In the genomic region with DNA sequence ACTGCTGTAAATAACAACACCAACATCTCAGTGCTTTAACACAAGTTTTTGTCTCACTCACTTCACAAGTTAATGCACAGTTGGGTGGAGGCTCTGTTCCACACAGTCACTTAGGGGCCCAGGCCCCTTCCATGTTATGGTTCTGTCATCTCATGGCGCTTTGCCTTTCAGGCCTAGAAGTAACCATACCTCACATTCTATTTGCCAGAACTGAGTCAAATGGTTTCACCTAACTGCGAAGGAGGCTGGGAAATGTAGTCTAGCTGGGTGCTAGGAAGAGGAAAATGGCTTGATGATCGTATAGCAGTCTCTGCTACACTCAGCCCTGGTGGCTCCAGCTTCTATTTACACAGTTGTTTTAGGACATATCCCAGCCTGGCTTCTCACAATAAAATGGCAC, we compare ENCODE assay signal across 19 cellular contexts. TPM values are rescaled to one million over a fixed set of nuclear protein-coding genes. Genes with fewer than 3 reads are reported as not detected.
A peak's percentile ranks its signal among the peaks of the same experiment; 100 is the strongest.
DNase-seq lines count a peak whose midpoint lies in the region; ATAC-seq lines count a peak whose summit lies in the region.
"Had no signal": no experiment of that assay in that cellular context is flagged by ENCODE, and none has a peak within 500 bp of the region (broad histone marks: within the 10 kb centered on the region; RNA-seq: fewer than 3 reads in every experiment).

No MANE protein-coding gene starts in this region.

- no peaks in the 10 kb centered on the region for H3K36me3 Mint-ChIP-seq in activated naive CD8-positive, alpha-beta T cell treated with anti-CD3 and anti-CD28 coated beads, Interleukin-2, amount 10 ng/mL, durations not matched to agents 7 days and 5 days
- H3K36me3 Mint-ChIP-seq in activated naive CD8-positive, alpha-beta T cell treated with anti-CD3 and anti-CD28 coated beads for 36 hours: no peaks in the 10 kb centered on the region
- H3K36me3 Mint-ChIP-seq: CD4-positive, alpha-beta memory T cell had no signal

- no peaks in the 10 kb centered on the region for H3K9me3 Mint-ChIP-seq in activated naive CD8-positive, alpha-beta T cell treated with anti-CD3 and anti-CD28 coated beads, Interleukin-2, amount 10 ng/mL, durations not matched to agents 7 days and 5 days
- no peaks in the 10 kb centered on the region for H3K9me3 Mint-ChIP-seq in activated naive CD8-positive, alpha-beta T cell treated with anti-CD3 and anti-CD28 coated beads for 36 hours
- H3K9me3 Mint-ChIP-seq: CD4-positive, alpha-beta memory T cell had no signal

- no peak for DNase-seq in activated naive CD8-positive, alpha-beta T cell treated with anti-CD3 and anti-CD28 coated beads, Interleukin-2, amount 10 ng/mL, durations not matched to agents 7 days and 5 days
- no peak for DNase-seq in activated naive CD8-positive, alpha-beta T cell treated with anti-CD3 and anti-CD28 coated beads for 36 hours
- peak; percentile 26 for DNase-seq in SK-MEL-5 (ENCODE audit: low read depth, low spot score)
- DNase-seq in iPS-NIHi11 (ENCODE audit: low spot score): peak; percentile 37
- peak; percentile 36 for DNase-seq in ureter (ENCODE audit: low spot score)
- no peak for DNase-seq in NCI-H1092 treated with DMSO at 0.1 percent for 48 hours (lab: John Stamatoyannopoulos, UW)
- no peak for DNase-seq in sciatic nerve (ENCODE audit: low spot score)
- DNase-seq: activated gamma-delta T cell; CD4-positive, alpha-beta memory T cell; DND-41; gastrocnemius medialis; NCI-H1436; NCI-H2171; NCI-H748 treated with DMSO at 0.1 percent for 48 hours; stimulated activated CD4-positive, alpha-beta T cell treated with anti-CD3 and anti-CD28 coated beads, Interleukin-12 subunit alpha, Interleukin-12 subunit beta, amount 100 ng/mL, for 4 hours; T-helper 17 cell; WERI-Rb-1 had no signal

- in situ Hi-C loops in SK-MEL-5 (cut with HindIII; ENCODE audit: low pct_unique_long_range_greater_than_20kb, low sequenced_read_pairs): no loop called here

- ATAC-seq in activated naive CD8-positive, alpha-beta T cell treated with anti-CD3 and anti-CD28 coated beads, Interleukin-2, amount 10 ng/mL, durations not matched to agents 7 days and 5 days (ENCODE audit: low read depth): peak; percentile 61
- ATAC-seq in HG02884 (IDR thresholded peaks at IDR 0.05; ENCODE audit: unreplicated experiment) (no peak), sciatic nerve (no peak)
- ATAC-seq: esophagus mucosa, gastrocnemius medialis, T-helper 17 cell had no signal

- POLR2A ChIA-PET in activated naive CD8-positive, alpha-beta T cell treated with anti-CD3 and anti-CD28 coated beads, Interleukin-2, amount 10 ng/mL, durations not matched to agents 7 days and 5 days (lab: Charles Lee): no interaction called here

- intact Hi-C loops in sciatic nerve (cut with DNase I): loop anchor here (10.0 kb wide), 1 partner anchor 191 kb away; no protein-coding TSS in a partner anchor

- H3K4me1 Mint-ChIP-seq in activated naive CD8-positive, alpha-beta T cell treated with anti-CD3 and anti-CD28 coated beads, Interleukin-2, amount 10 ng/mL, durations not matched to agents 7 days and 5 days: peaks cover 13% of the 10 kb centered on the region
- H3K4me1 Mint-ChIP-seq in activated naive CD8-positive, alpha-beta T cell treated with anti-CD3 and anti-CD28 coated beads for 36 hours: peaks cover 4% of the 10 kb centered on the region

- no peak overlapping the region for H3K4me3 Mint-ChIP-seq in activated naive CD8-positive, alpha-beta T cell treated with anti-CD3 and anti-CD28 coated beads, Interleukin-2, amount 10 ng/mL, durations not matched to agents 7 days and 5 days
- no peak overlapping the region for H3K4me3 Mint-ChIP-seq in activated naive CD8-positive, alpha-beta T cell treated with anti-CD3 and anti-CD28 coated beads for 36 hours
- H3K4me3 Mint-ChIP-seq: CD4-positive, alpha-beta memory T cell; T-helper 17 cell had no signal

- H3K27ac Mint-ChIP-seq in activated naive CD8-positive, alpha-beta T cell treated with anti-CD3 and anti-CD28 coated beads, Interleukin-2, amount 10 ng/mL, durations not matched to agents 7 days and 5 days: no peak overlapping the region
- no peak overlapping the region for H3K27ac Mint-ChIP-seq in activated naive CD8-positive, alpha-beta T cell treated with anti-CD3 and anti-CD28 coated beads for 36 hours
- H3K27ac Mint-ChIP-seq: T-helper 17 cell had no signal

- H3K27me3 Mint-ChIP-seq in activated naive CD8-positive, alpha-beta T cell treated with anti-CD3 and anti-CD28 coated beads, Interleukin-2, amount 10 ng/mL, durations not matched to agents 7 days and 5 days: peaks cover 6% of the 10 kb centered on the region
- H3K27me3 Mint-ChIP-seq in activated naive CD8-positive, alpha-beta T cell treated with anti-CD3 and anti-CD28 coated beads for 36 hours: no peaks in the 10 kb centered on the region
- H3K27me3 Mint-ChIP-seq: CD4-positive, alpha-beta memory T cell had no signal

RNA-seq across cellular contexts. Expression of a gene that starts 23.1 kb away (rescaled TPM):
- total RNA-seq in activated naive CD8-positive, alpha-beta T cell treated with anti-CD3 and anti-CD28 coated beads, Interleukin-2, amount 10 ng/mL, durations not matched to agents 7 days and 5 days: 10 to 100 TPM; 33.5 to 34.1 TPM
- 1 to 10 TPM; 7.9 to 9.5 TPM for total RNA-seq in activated naive CD8-positive, alpha-beta T cell treated with anti-CD3 and anti-CD28 coated beads for 36 hours
- 3.1 and 4.0 TPM in 2 replicates for total RNA-seq in SK-MEL-5 (2014; rRNA removed; shearing (Covaris generic))
- polyA plus RNA-seq in SK-MEL-5 (2015; cell fraction: cytosol; rRNA removed): 5.7 and 8.1 TPM in 2 replicates
- 3.9 and 4.3 TPM in 2 replicates for polyA plus RNA-seq in SK-MEL-5 (2015; cell fraction: nucleus; rRNA removed)
- total RNA-seq in ureter: 37.5 TPM
- total RNA-seq in sciatic nerve: 65.7 TPM

Comparison
In these comparisons a context has a peak if more than half of its experiments do, and no peak if none do; other contexts are left out.
1. DNase-seq: peak in SK-MEL-5 (single experiment), iPS-NIHi11 (single experiment) and ureter (single experiment); none in activated naive CD8-positive, alpha-beta T cell treated with anti-CD3 and anti-CD28 coated beads, Interleukin-2, amount 10 ng/mL, durations not matched to agents 7 days and 5 days (single experiment), activated naive CD8-positive, alpha-beta T cell treated with anti-CD3 and anti-CD28 coated beads for 36 hours (single experiment), NCI-H1092 treated with DMSO at 0.1 percent for 48 hours (single experiment) and sciatic nerve (single experiment).